ENCODE assay signal across 24 cellular contexts in the genomic region with DNA sequence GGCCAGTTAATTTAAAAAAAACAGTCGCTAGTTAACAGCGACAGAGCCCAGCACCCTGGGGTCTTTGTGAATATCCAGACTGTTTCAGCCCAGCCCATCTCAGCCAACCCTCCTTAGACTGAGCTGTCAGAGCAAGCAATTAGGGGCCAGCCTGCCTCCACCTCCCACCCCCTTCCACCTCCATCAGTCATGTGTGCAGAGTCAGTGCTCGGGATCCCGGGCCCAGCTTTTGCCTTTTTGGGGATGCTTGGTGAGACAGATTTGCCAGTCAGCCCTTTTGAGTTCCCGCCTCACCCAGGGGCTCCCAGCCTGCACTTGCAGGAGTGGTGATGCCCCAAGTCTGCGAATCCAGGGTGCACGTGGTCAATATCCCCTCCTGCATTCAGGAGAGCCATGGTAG.
"Had no signal": no experiment of that assay in that cellular context is flagged by ENCODE, and none has a peak within 500 bp of the region (broad histone marks: within the 10 kb centered on the region; RNA-seq: fewer than 3 reads in every experiment).

No MANE protein-coding gene starts in this region.

- H3K27me3 ChIP-seq: MG63 had no signal

- H3K4me2 ChIP-seq: SK-N-SH had no signal

- H3K9me3 ChIP-seq: MG63, SK-N-SH had no signal

- DNase-seq: IMR-90; Karpas-422; KG1; MG63; NCI-H1092; NCI-H1105 treated with DMSO at 0.1 percent for 48 hours; NCI-H1417 treated with DMSO at 0.1 percent for 48 hours; NCI-H146; NCI-H1694 treated with DMSO at 0.1 percent for 48 hours; NCI-H2029; NCI-H2081 treated with DMSO at 0.1 percent for 48 hours; NCI-H2171; NCI-H226; NCI-H446; NCI-H510A; NCI-H524 treated with DMSO at 0.1 percent for 48 hours; NCI-H69; NCI-H774; NK-92 treated with Interleukin-12 subunit alpha and Interleukin-12 subunit beta, amount 100 ng/mL, for 24 hours; PC-3; SHP77; SK-N-SH had no signal

- H3K36me3 ChIP-seq: MG63 had no signal

- ATAC-seq: Panc1, PC-3 had no signal

- H3K27ac ChIP-seq: RWPE1 had no signal

- H3K9ac ChIP-seq: SK-N-SH had no signal

- H3K4me3 ChIP-seq: MG63 had no signal
